ENCODE assay signal across 33 cellular contexts in genomic region chr3:29239377-29239776, GRCh38. TPM values are rescaled to one million over a fixed set of nuclear protein-coding genes. Genes with fewer than 3 reads are reported as not detected.
DNase-seq lines count a peak whose midpoint lies in the region; ATAC-seq, FAIRE-seq and TF ChIP-seq lines count a peak whose summit lies in the region.
"Had no signal": no experiment of that assay in that cellular context is flagged by ENCODE, and none has a peak within 500 bp of the region (broad histone marks: within the 10 kb centered on the region; RNA-seq: fewer than 3 reads in every experiment).

No MANE protein-coding gene starts in this region.

- POLR2A ChIA-PET in IMR-90 (lab: Charles Lee; ENCODE audit: unreplicated experiment): no interaction called here

- H4K20me1 ChIP-seq in IMR-90 (ENCODE audit: insufficient read depth, low read length) (no peaks in the 10 kb centered on the region), astrocyte (ENCODE audit: insufficient read depth, low read length) (no peaks in the 10 kb centered on the region), smooth muscle cell (ENCODE audit: low read depth) (no peaks in the 10 kb centered on the region)
- H4K20me1 ChIP-seq: BLaER1 treated with 17β-estradiol and CSF1 and Interleukin-3, amounts not matched to agents 10 nM and 100 nM had no signal

- H3K4me1 ChIP-seq in IMR-90 (ENCODE audit: control insufficient read depth, insufficient read depth, low read length) (peaks cover 3% of the 10 kb centered on the region), astrocyte (ENCODE audit: insufficient read depth, low read length) (peaks cover 11% of the 10 kb centered on the region), smooth muscle cell (ENCODE audit: low read depth) (no peaks in the 10 kb centered on the region)

- no peak for TF ChIP-seq POLR2A in IMR-90 (IDR thresholded peaks at IDR 0.05; ENCODE audit: low read depth, low read length)

- H3K9me1 ChIP-seq in IMR-90 (ENCODE audit: insufficient read depth, low read length): peaks cover 3% of the 10 kb centered on the region; the same call in 1 of the 2 replicates

- peak overlapping the region; percentile 34; the same call in 1 of the 2 replicates for H3K23ac ChIP-seq in IMR-90 (ENCODE audit: low read depth, low read length)

- peak overlapping the region; percentile 82; the same call in 1 of the 2 replicates for H2BK20ac ChIP-seq in IMR-90 (ENCODE audit: low read depth, low read length)

- peak overlapping the region; percentile 59 for H3K14ac ChIP-seq in IMR-90 (replicated peaks; ENCODE audit: low read depth, low read length)

- CTCF ChIA-PET in IMR-90 (lab: Yijun Ruan, JAX): no interaction called here

- H3K9ac ChIP-seq in IMR-90 (ENCODE audit: low read depth, low read length) (no peak overlapping the region), astrocyte (ENCODE audit: low read length) (no peak overlapping the region), smooth muscle cell (ENCODE audit: low read depth) (no peak overlapping the region)
- H3K9ac ChIP-seq: BLaER1 treated with 17β-estradiol and CSF1 and Interleukin-3, amounts not matched to agents 10 nM and 100 nM had no signal

- H2AK9ac ChIP-seq in IMR-90 (replicated peaks; ENCODE audit: low read depth, low read length, poor library complexity): peak overlapping the region; percentile 62

- H3K27me3 ChIP-seq in IMR-90 (ENCODE audit: control insufficient read depth, insufficient read depth, low read length): no peaks in the 10 kb centered on the region
- no peaks in the 10 kb centered on the region for H3K27me3 ChIP-seq in astrocyte (ENCODE audit: insufficient read depth, low read length)
- H3K27me3 ChIP-seq in smooth muscle cell (ENCODE audit: low read depth): no peaks in the 10 kb centered on the region
- H3K27me3 ChIP-seq: BLaER1 treated with 17β-estradiol and CSF1 and Interleukin-3, amounts not matched to agents 10 nM and 100 nM had no signal

- H3K27ac Mint-ChIP-seq in astrocyte (ENCODE audit: unreplicated experiment): peak overlapping the region; percentile 62
- H3K27ac Mint-ChIP-seq in activated T-cell treated with anti-CD3 and anti-CD28 coated beads, Interleukin-2, amount 50 U/mL, for 72 hours: no peak overlapping the region
- H3K27ac Mint-ChIP-seq: activated CD4-positive, alpha-beta memory T cell treated with anti-CD3 and anti-CD28 coated beads for 36 hours; activated naive CD4-positive, alpha-beta T cell treated with anti-CD3 and anti-CD28 coated beads, Interleukin-2, amount 50 U/mL, for 24 hours; activated T-helper 17 cell treated with anti-CD3 and anti-CD28 coated beads, Interleukin-2, amount 50 U/mL, for 72 hours; nephron progenitor cell; type B pancreatic cell had no signal

- BruUV-seq in IMR-90 (replicated peaks; lab: Mats Ljungman, UMichigan): no TSS peak

- dilution Hi-C loops in IMR-90 (cut with HindIII; ENCODE audit: low sequenced_read_pairs, unreplicated experiment): no loop called here

- H3K4me3 Mint-ChIP-seq in astrocyte (ENCODE audit: unreplicated experiment): no peak overlapping the region
- H3K4me3 Mint-ChIP-seq in activated T-cell treated with anti-CD3 and anti-CD28 coated beads, Interleukin-2, amount 50 U/mL, for 72 hours: no peak overlapping the region
- H3K4me3 Mint-ChIP-seq: activated CD4-positive, alpha-beta memory T cell treated with anti-CD3 and anti-CD28 coated beads for 36 hours; activated naive CD4-positive, alpha-beta T cell treated with anti-CD3 and anti-CD28 coated beads, Interleukin-2, amount 50 U/mL, for 24 hours; activated T-helper 17 cell treated with anti-CD3 and anti-CD28 coated beads, Interleukin-2, amount 50 U/mL, for 72 hours; GM23338; nephron progenitor cell; type B pancreatic cell had no signal

- no peak overlapping the region for H3K4me3 ChIP-seq in IMR-90 (ENCODE audit: insufficient read depth, low read depth, low read length)
- no peak overlapping the region for H3K4me3 ChIP-seq in astrocyte (ENCODE audit: insufficient read depth, low read depth, low read length)
- H3K4me3 ChIP-seq in fibroblast of the aortic adventitia (ENCODE audit: low read depth, low read length): no peak overlapping the region
- H3K4me3 ChIP-seq in smooth muscle cell: no peak overlapping the region
- H3K4me3 ChIP-seq: BLaER1 treated with 17β-estradiol and CSF1 and Interleukin-3, amounts not matched to agents 10 nM and 100 nM; GM23338; lung; PC-9 had no signal

- WGBS in IMR-90 (ENCODE audit: extremely low coverage in 2 of 2, insufficient read length in 1 of 2), 2 experiments: 100% methylated on average over 1 of the region's 2 CpGs; no CpG with 5 or more reads in 1 of the 2 experiments
- WGBS in smooth muscle cell (ENCODE audit: low lambda C conversion rate): 24% methylated on average over 2 of the region's 2 CpGs

- peak overlapping the region; percentile 19; a peak in 1 of 4 replicates for H4K8ac ChIP-seq in IMR-90 (ENCODE audit: low read depth in 2 of 2, low read length in 2 of 2)

- in situ Hi-C loops in IMR-90 (cut with MboI; ENCODE audit: low sequenced_read_pairs): no loop called here

- H3K36me3 ChIP-seq in IMR-90 (ENCODE audit: control insufficient read depth, insufficient read depth, low read length) (no peaks in the 10 kb centered on the region), astrocyte (ENCODE audit: insufficient read depth, low read length) (no peaks in the 10 kb centered on the region), smooth muscle cell (ENCODE audit: low read depth) (no peaks in the 10 kb centered on the region)
- H3K36me3 ChIP-seq: BLaER1 treated with 17β-estradiol and CSF1 and Interleukin-3, amounts not matched to agents 10 nM and 100 nM had no signal

- H4K5ac ChIP-seq in IMR-90 (ENCODE audit: low read depth, low read length): peak overlapping the region; percentile 29; the same call in 1 of the 2 replicates

- no peak overlapping the region for H3K27ac ChIP-seq in IMR-90 (ENCODE audit: insufficient read depth, low read length)
- no peak overlapping the region for H3K27ac ChIP-seq in astrocyte (ENCODE audit: low read depth, low read length)
- no peak overlapping the region for H3K27ac ChIP-seq in smooth muscle cell (ENCODE audit: low read depth)
- H3K27ac ChIP-seq: PC-9 had no signal

- peaks cover 28% of the 10 kb centered on the region for H3K4me1 Mint-ChIP-seq in astrocyte (ENCODE audit: low read depth, unreplicated experiment)
- no peaks in the 10 kb centered on the region for H3K4me1 Mint-ChIP-seq in activated T-cell treated with anti-CD3 and anti-CD28 coated beads, Interleukin-2, amount 50 U/mL, for 72 hours (ENCODE audit: low read depth)
- H3K4me1 Mint-ChIP-seq: activated naive CD4-positive, alpha-beta T cell treated with anti-CD3 and anti-CD28 coated beads, Interleukin-2, amount 50 U/mL, for 24 hours; activated T-helper 17 cell treated with anti-CD3 and anti-CD28 coated beads, Interleukin-2, amount 50 U/mL, for 72 hours had no signal

- ATAC-seq in IMR-90 (ENCODE audit: low read depth): no peak
- no peak for ATAC-seq in activated T-cell treated with anti-CD3 and anti-CD28 coated beads, Interleukin-2, amount 50 U/mL, for 72 hours (replicated peaks in 1 of 2)
- ATAC-seq: activated T-helper 17 cell treated with anti-CD3 and anti-CD28 coated beads, Interleukin-2, amount 50 U/mL, for 72 hours; GM23338 had no signal

- peaks cover 9% of the 10 kb centered on the region for H3K9me3 Mint-ChIP-seq in astrocyte (ENCODE audit: unreplicated experiment)
- peaks cover 0 to 3% of the 10 kb centered on the region in 2 donors for H3K9me3 Mint-ChIP-seq in activated T-cell treated with anti-CD3 and anti-CD28 coated beads, Interleukin-2, amount 50 U/mL, for 72 hours
- H3K9me3 Mint-ChIP-seq: activated CD4-positive, alpha-beta memory T cell treated with anti-CD3 and anti-CD28 coated beads for 36 hours; activated naive CD4-positive, alpha-beta T cell treated with anti-CD3 and anti-CD28 coated beads, Interleukin-2, amount 50 U/mL, for 24 hours had no signal

- H2AFZ ChIP-seq in IMR-90 (replicated peaks; ENCODE audit: low read length, poor library complexity): peak overlapping the region; percentile 69
- H2AFZ ChIP-seq in astrocyte (ENCODE audit: low read depth, low read length): no peak overlapping the region
- no peak overlapping the region for H2AFZ ChIP-seq in smooth muscle cell (ENCODE audit: low read depth)
- H2AFZ ChIP-seq: GM23338, PC-9 had no signal

- no peaks in the 10 kb centered on the region for H3K36me3 Mint-ChIP-seq in astrocyte (ENCODE audit: low read depth, unreplicated experiment)
- no peaks in the 10 kb centered on the region for H3K36me3 Mint-ChIP-seq in activated T-cell treated with anti-CD3 and anti-CD28 coated beads, Interleukin-2, amount 50 U/mL, for 72 hours (ENCODE audit: insufficient read depth in 2 of 2)
- H3K36me3 Mint-ChIP-seq: activated CD4-positive, alpha-beta memory T cell treated with anti-CD3 and anti-CD28 coated beads for 36 hours; activated naive CD4-positive, alpha-beta T cell treated with anti-CD3 and anti-CD28 coated beads, Interleukin-2, amount 50 U/mL, for 24 hours; type B pancreatic cell had no signal

- no peaks in the 10 kb centered on the region for H3F3A ChIP-seq in smooth muscle cell (ENCODE audit: low read depth)

- peak overlapping the region; percentile 46 for H2BK5ac ChIP-seq in IMR-90 (ENCODE audit: low read depth, low read length, poor library complexity, severe bottlenecking)

- peak overlapping the region; percentile 52; the same call in 1 of the 2 replicates for H3K18ac ChIP-seq in IMR-90 (ENCODE audit: low read depth, low read length)

- H3K4ac ChIP-seq in IMR-90 (ENCODE audit: low read depth, low read length): peak overlapping the region; percentile 46

- H3K79me2 ChIP-seq in astrocyte (ENCODE audit: insufficient read depth, low read length): no peaks in the 10 kb centered on the region
- H3K79me2 ChIP-seq in smooth muscle cell (ENCODE audit: low read depth): no peaks in the 10 kb centered on the region

- H3K56ac ChIP-seq in IMR-90 (ENCODE audit: extremely low read depth, insufficient read depth, low read length): no peak overlapping the region

- peak; percentile 9 for FAIRE-seq in astrocyte (lab: Jason Lieb, UNC)
- FAIRE-seq: colon, G401.6, small intestine had no signal

- H3K4me2 ChIP-seq in IMR-90 (ENCODE audit: low read depth, low read length) (no peak overlapping the region), astrocyte (ENCODE audit: low read length) (no peak overlapping the region), smooth muscle cell (peak overlapping the region; percentile 11)
- H3K4me2 ChIP-seq: GM23338, PC-9 had no signal

- DNase-seq in IMR-90 (peak; percentile 18), astrocyte (ENCODE audit: low read depth) (no peak), fibroblast of the aortic adventitia (ENCODE audit: low read depth) (peak; percentile 15), smooth muscle cell (lab: John Stamatoyannopoulos, UW; ENCODE audit: unreplicated experiment) (no peak), inferior parietal cortex (ENCODE audit: extremely low spot score) (no peak), GM19238 (ENCODE audit: insufficient read length, low spot score) (no peak)
- no peak for DNase-seq in activated T-cell treated with anti-CD3 and anti-CD28 coated beads, Interleukin-2, amount 50 U/mL, for 72 hours
- DNase-seq: activated CD4-positive, alpha-beta memory T cell treated with anti-CD3 and anti-CD28 coated beads for 36 hours; activated CD4-positive, alpha-beta T cell treated with anti-CD3 and anti-CD28 coated beads for 1 hour; activated CD8-positive, alpha-beta memory T cell treated with anti-CD3 and anti-CD28 coated beads, Interleukin-2, amount 50 U/mL, for 4 hours; amygdala; COR-L47; DMS53; effector memory CD4-positive, alpha-beta T cell; foreskin fibroblast; KG1; left cardiac atrium; NCI-H2029; NCI-H526; nephron progenitor cell; NK-92 treated with Interleukin-12 subunit alpha and Interleukin-12 subunit beta, amount 100 ng/mL, for 24 hours; PC-9; Right ventricle myocardium superior; small intestine; stimulated activated naive CD4-positive, alpha-beta T cell had no signal

- peak overlapping the region; percentile 85 for H2AK5ac ChIP-seq in IMR-90 (ENCODE audit: low read depth, low read length)

- no peaks in the 10 kb centered on the region for H3K79me1 ChIP-seq in IMR-90 (ENCODE audit: low read depth in 1 of 2, low read length in 2 of 2)

- peak overlapping the region; percentile 82; the same call in 2 of the 3 replicates for H2BK15ac ChIP-seq in IMR-90 (ENCODE audit: low read depth, low read length)

- no peaks in the 10 kb centered on the region for H3K9me3 ChIP-seq in IMR-90 (ENCODE audit: control insufficient read depth, insufficient read depth, low read length)
- no peaks in the 10 kb centered on the region for H3K9me3 ChIP-seq in astrocyte (ENCODE audit: insufficient read depth, low read depth, low read length)
- H3K9me3 ChIP-seq in smooth muscle cell (replicated peaks; ENCODE audit: low read depth): no peaks in the 10 kb centered on the region

- no peak overlapping the region for H4K91ac ChIP-seq in IMR-90 (ENCODE audit: insufficient read depth, low read depth, low read length)

- no peak for TF ChIP-seq RAD21 in IMR-90 (IDR thresholded peaks at IDR 0.05; ENCODE audit: low read length)

- H3K27me3 Mint-ChIP-seq in astrocyte (ENCODE audit: low read depth, unreplicated experiment): no peaks in the 10 kb centered on the region
- no peaks in the 10 kb centered on the region for H3K27me3 Mint-ChIP-seq in activated T-cell treated with anti-CD3 and anti-CD28 coated beads, Interleukin-2, amount 50 U/mL, for 72 hours (ENCODE audit: low read depth)
- H3K27me3 Mint-ChIP-seq: activated CD4-positive, alpha-beta memory T cell treated with anti-CD3 and anti-CD28 coated beads for 36 hours; activated naive CD4-positive, alpha-beta T cell treated with anti-CD3 and anti-CD28 coated beads, Interleukin-2, amount 50 U/mL, for 24 hours; activated T-helper 17 cell treated with anti-CD3 and anti-CD28 coated beads, Interleukin-2, amount 50 U/mL, for 72 hours; type B pancreatic cell had no signal

- H2BK120ac ChIP-seq in IMR-90 (ENCODE audit: low read depth, low read length): peak overlapping the region; percentile 51; the same call in 1 of the 2 replicates

- TF ChIP-seq CTCF in IMR-90 (conservative IDR thresholded peaks at IDR 0.05; ENCODE audit: low read depth, low read length) (no peak), astrocyte (IDR thresholded peaks at IDR 0.05; ENCODE audit: insufficient read depth, low read depth, low read length) (no peak), fibroblast of the aortic adventitia (IDR thresholded peaks at IDR 0.05; ENCODE audit: insufficient read depth, low read length) (no peak), smooth muscle cell (IDR thresholded peaks at IDR 0.05; ENCODE audit: borderline replicate concordance, insufficient read depth, poor library complexity, severe bottlenecking) (no peak)

- intact Hi-C loops in IMR-90 (cut with micrococcal nuclease): loop anchor here (10.0 kb wide), 1 partner anchor 175 kb away; no protein-coding TSS in a partner anchor

RNA-seq across cellular contexts. Expression of gene RBMS3, which starts 41.5 kb away (rescaled TPM):
- 110 and 127 TPM in 2 replicates for total RNA-seq in IMR-90 (2012; rRNA removed)
- polyA plus RNA-seq in IMR-90 (2012; rRNA removed): 15.2 and 17.1 TPM in 2 replicates
- 4.3 and 5.0 TPM in 2 replicates for polyA plus RNA-seq in IMR-90 (2012; cell fraction: cytosol; rRNA removed)
- polyA plus RNA-seq in IMR-90 (2012; cell fraction: nucleus; rRNA removed; ENCODE audit: low replicate concordance): 10.2 and 28.8 TPM in 2 replicates
- total RNA-seq in astrocyte: 32.3 and 33.0 TPM in 2 replicates
- 68.4 and 84.1 TPM in 2 replicates for total RNA-seq in fibroblast of the aortic adventitia (ENCODE audit: low replicate concordance)
- 50.6 and 53.8 TPM in 2 replicates for total RNA-seq in smooth muscle cell
- 40.9 and 42.9 TPM in 2 replicates for polyA plus RNA-seq in smooth muscle cell
- total RNA-seq in activated T-cell treated with anti-CD3 and anti-CD28 coated beads, Interleukin-2, amount 50 U/mL, for 72 hours: 1 to 10 TPM; 2.5 to 3.0 TPM

Comparison
In these comparisons a context has a peak if more than half of its experiments do, and no peak if none do; other contexts are left out.
1. DNase-seq: peak in IMR-90 (single experiment) and fibroblast of the aortic adventitia (single experiment); none in astrocyte (single experiment), smooth muscle cell (single experiment), activated T-cell treated with anti-CD3 and anti-CD28 coated beads, Interleukin-2, amount 50 U/mL, for 72 hours (0 of 2), inferior parietal cortex (single experiment) and GM19238 (single experiment).